ENCODE assay signal across 22 cellular contexts in genomic region chr9:16879416-16879815, GRCh38. TPM values are rescaled to one million over a fixed set of nuclear protein-coding genes. Genes with fewer than 3 reads are reported as not detected.
DNase-seq lines count a peak whose midpoint lies in the region; ATAC-seq, FAIRE-seq and TF ChIP-seq lines count a peak whose summit lies in the region.
"Had no signal": no experiment of that assay in that cellular context is flagged by ENCODE, and none has a peak within 500 bp of the region (broad histone marks: within the 10 kb centered on the region; RNA-seq: fewer than 3 reads in every experiment).

No MANE protein-coding gene starts in this region.

- H3K4me1 ChIP-seq in kidney (ENCODE audit: control insufficient read depth in 1 of 2, insufficient read depth in 1 of 2, low read depth in 1 of 2, low read length in 2 of 2): no peaks in the 10 kb centered on the region

- no peaks in the 10 kb centered on the region for H3K36me3 Mint-ChIP-seq in activated T-cell treated with anti-CD3 and anti-CD28 coated beads, Interleukin-2, amount 50 U/mL, for 4 hours (ENCODE audit: insufficient read depth)
- H3K36me3 Mint-ChIP-seq: CD14-positive monocyte had no signal

- H3K9ac ChIP-seq in kidney (ENCODE audit: low read length in 2 of 2): no peak overlapping the region

- H3K4me1 Mint-ChIP-seq in activated T-cell treated with anti-CD3 and anti-CD28 coated beads, Interleukin-2, amount 50 U/mL, for 4 hours (ENCODE audit: low read depth): no peaks in the 10 kb centered on the region

- FAIRE-seq in endometrium (lab: Jason Lieb, UNC): peak; percentile 8
- FAIRE-seq in kidney (lab: Jason Lieb, UNC): peak; percentile 37
- FAIRE-seq: GM18507, HepG2 had no signal

- no peak for ATAC-seq in GM18505 (IDR thresholded peaks at IDR 0.05; ENCODE audit: unreplicated experiment)
- ATAC-seq in esophagus mucosa: no peak
- ATAC-seq in activated T-cell treated with anti-CD3 and anti-CD28 coated beads, Interleukin-2, amount 50 U/mL, for 4 hours: no peak
- ATAC-seq: HepG2 had no signal

- TF ChIP-seq CTCF in NB4 (IDR thresholded peaks at IDR 0.05; ENCODE audit: low read depth, low read length): no peak
- TF ChIP-seq CTCF in kidney (IDR thresholded peaks at IDR 0.05; ENCODE audit: borderline replicate concordance, extremely low read depth, insufficient read depth): no peak
- TF ChIP-seq CTCF in GM20000 (IDR thresholded peaks at IDR 0.05; ENCODE audit: extremely low read depth, missing control alignments): no peak

- intact Hi-C loops in kidney (cut with DNase I): no loop called here

- H3K4me3 ChIP-seq in NB4 (ENCODE audit: low read depth, low read length) (no peak overlapping the region), kidney (ENCODE audit: low read length in 2 of 2) (no peak overlapping the region)

- H3K27me3 Mint-ChIP-seq in activated T-cell treated with anti-CD3 and anti-CD28 coated beads, Interleukin-2, amount 50 U/mL, for 4 hours (ENCODE audit: low read depth): no peaks in the 10 kb centered on the region

- TF ChIP-seq POLR2A in NB4 (IDR thresholded peaks at IDR 0.05; ENCODE audit: extremely low read depth, insufficient read length): no peak
- TF ChIP-seq POLR2A in GM18505 (IDR thresholded peaks at IDR 0.05; ENCODE audit: borderline replicate concordance, extremely low read depth, insufficient read depth, insufficient read length): no peak

- DNase-seq in EH (ENCODE audit: low read depth): peak; percentile 8
- peak; percentile 74 for DNase-seq in NB4 (ENCODE audit: low read depth)
- no peak for DNase-seq in kidney
- DNase-seq in GM20000 (ENCODE audit: low spot score): no peak
- DNase-seq in activated T-cell treated with anti-CD3 and anti-CD28 coated beads, Interleukin-2, amount 50 U/mL, for 4 hours: no peak
- DNase-seq: GF-D8, GOT3, KG1, NCI-H1105, NCI-H1694, NCI-H2081 treated with DMSO at 0.1 percent for 48 hours, NCI-H510A, NCI-H748 treated with DMSO at 0.1 percent for 48 hours, Right ventricle myocardium superior had no signal

- H3K27ac ChIP-seq in kidney (ENCODE audit: low read depth in 2 of 2, low read length in 2 of 2): no peak overlapping the region

- H3K4me3 Mint-ChIP-seq in activated T-cell treated with anti-CD3 and anti-CD28 coated beads, Interleukin-2, amount 50 U/mL, for 4 hours: no peak overlapping the region
- H3K4me3 Mint-ChIP-seq: CD14-positive monocyte had no signal

- H3K9me3 ChIP-seq in kidney (ENCODE audit: control insufficient read depth in 1 of 2, low read length in 2 of 2): no peaks in the 10 kb centered on the region

- H3K9me3 Mint-ChIP-seq in activated T-cell treated with anti-CD3 and anti-CD28 coated beads, Interleukin-2, amount 50 U/mL, for 4 hours: peaks cover 15% of the 10 kb centered on the region

- H3K36me3 ChIP-seq in kidney (ENCODE audit: control insufficient read depth in 1 of 2, insufficient read depth in 2 of 2, low read length in 2 of 2): no peaks in the 10 kb centered on the region

RNA-seq across cellular contexts. Expression of gene BNC2, which starts 8.9 kb away (rescaled TPM):
- total RNA-seq in kidney: 37.9 TPM
- 5.4 TPM for polyA plus RNA-seq in kidney (ENCODE audit: insufficient read depth, low read depth, low replicate concordance)
- total RNA-seq in esophagus mucosa: 3.7 TPM
- under 1 TPM; 0.08 to 0.29 (median 0.25) TPM for total RNA-seq in activated T-cell treated with anti-CD3 and anti-CD28 coated beads, Interleukin-2, amount 50 U/mL, for 4 hours
- total RNA-seq: HepG2, MCF 10A, OCI-LY7 had no signal
- polyA plus RNA-seq: HepG2 had no signal

Comparison
In these comparisons a context has a peak if more than half of its experiments do, and no peak if none do; other contexts are left out.
1. DNase-seq: peak in EH (single experiment) and NB4 (single experiment); none in kidney (single experiment), GM20000 (single experiment) and activated T-cell treated with anti-CD3 and anti-CD28 coated beads, Interleukin-2, amount 50 U/mL, for 4 hours (single experiment).